ENCODE assay signal across 4 cellular contexts in the genomic region with DNA sequence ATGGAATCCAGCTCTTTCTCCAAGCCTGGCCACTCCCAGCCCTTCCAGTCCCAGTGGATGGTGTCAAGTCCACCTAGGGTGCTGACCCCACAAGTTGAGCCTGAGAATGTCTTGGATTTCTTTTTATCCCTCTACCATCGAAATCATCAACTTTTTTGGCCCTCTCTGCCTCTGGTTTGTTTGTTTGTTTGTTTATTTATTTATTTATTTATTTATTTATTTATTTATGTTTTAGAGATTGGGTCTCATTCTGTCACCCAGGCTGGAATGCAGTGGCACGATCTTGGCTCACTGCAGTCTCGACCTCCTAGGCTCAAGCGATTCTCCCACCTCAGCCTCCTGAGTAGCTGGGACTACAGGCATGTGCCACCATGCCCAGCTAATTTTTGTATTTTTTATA.
DNase-seq lines count a peak whose midpoint lies in the region; ATAC-seq, FAIRE-seq and TF ChIP-seq lines count a peak whose summit lies in the region.
"Not testable (repeated sequence)": the region's sequence is repeated elsewhere in the genome, so short reads cannot be mapped to it uniquely, and the experiment has no call there.

No MANE protein-coding gene starts in this region.

- POLR2A ChIA-PET in A549 (lab: Yijun Ruan, JAX); HEK293 (lab: Yijun Ruan, JAX): not testable (repeated sequence)

- FAIRE-seq in A549 (lab: Jason Lieb, UNC) = not testable (repeated sequence)

- not testable (repeated sequence) for TF ChIP-seq CTCF in A549 (IDR thresholded peaks at IDR 0.05); HEK293 (tag by site-specific recombination; IDR thresholded peaks at IDR 0.05); endodermal cell (conservative IDR thresholded peaks at IDR 0.05)

- not testable (repeated sequence) for H3K4me3 ChIP-seq in A549; HEK293 (ENCODE audit: low read depth, low read length); endodermal cell (ENCODE audit: low read length)

- not testable (repeated sequence) for H3K9me3 Mint-ChIP-seq in endodermal cell

- peaks cover 15% of the 10 kb centered on the region for H3K4me1 ChIP-seq in A549
- H3K4me1 ChIP-seq in HEK293 (ENCODE audit: control insufficient read depth, insufficient read depth, low read length) = not testable (repeated sequence)
- H3K4me1 ChIP-seq in endodermal cell (ENCODE audit: control insufficient read depth, insufficient read depth, low read length) = peaks cover 21% of the 10 kb centered on the region

- not testable (repeated sequence) for TF ChIP-seq POLR2A in A549 (IDR thresholded peaks at IDR 0.05; ENCODE audit: low read length)

- not testable (repeated sequence) for H3K27me3 ChIP-seq in endodermal cell (ENCODE audit: control insufficient read depth, insufficient read depth, low read length, poor library complexity, severe bottlenecking)

- DNase-seq in A549 (ENCODE audit: low read depth in 1 of 2, low spot score in 1 of 2) = not testable (repeated sequence)
- DNase-seq in ecto neural progenitor cell (ENCODE audit: low spot score) = peak; percentile 12
- peak; percentile 5 for DNase-seq in endodermal cell

- not testable (repeated sequence) for H3K4me2 ChIP-seq in A549

- TF ChIP-seq RAD21 in A549 (conservative IDR thresholded peaks at IDR 0.05 in 1 of 2, IDR thresholded peaks at IDR 0.05 in 1 of 2) = not testable (repeated sequence)

- H3K9ac ChIP-seq in endodermal cell (ENCODE audit: extremely low read depth, low read length, poor library complexity, severe bottlenecking) = not testable (repeated sequence)

- not testable (repeated sequence) for TF ChIP-seq EP300 in A549 (IDR thresholded peaks at IDR 0.05)

- CTCF ChIA-PET in A549 (lab: Yijun Ruan, JAX) = not testable (repeated sequence)
- CTCF ChIA-PET in HEK293 (lab: Yijun Ruan, JAX) = interaction anchor here (0.6 kb wide), 1 partner anchor 14 kb away, joined by 3 read pairs; no protein-coding TSS in a partner anchor

- peaks cover 22% of the 10 kb centered on the region for H3K27me3 Mint-ChIP-seq in endodermal cell (ENCODE audit: insufficient read depth)

- H3K27ac ChIP-seq in A549; HEK293 (ENCODE audit: extremely low read depth, low read depth, low read length); endodermal cell (ENCODE audit: low read depth, low read length): not testable (repeated sequence)

- 76% methylated on average over 4 of the region's 4 CpGs for WGBS in A549 (ENCODE audit: missing lambda C conversion rate)
- 86 to 94% methylated on average over 3 of the region's 4 CpGs for WGBS in endodermal cell (ENCODE audit: insufficient coverage in 1 of 2, insufficient read length in 1 of 2), 2 experiments

- not testable (repeated sequence) for H3K4me3 Mint-ChIP-seq in endodermal cell

- H3K36me3 ChIP-seq in HEK293 (ENCODE audit: control insufficient read depth in 2 of 2, insufficient read depth in 1 of 2, low read length in 2 of 2); endodermal cell (ENCODE audit: control insufficient read depth, insufficient read depth, low read length): not testable (repeated sequence)

- not testable (repeated sequence) for H3K36me3 Mint-ChIP-seq in endodermal cell (ENCODE audit: low read depth)

- not testable (repeated sequence) for H3K27ac Mint-ChIP-seq in endodermal cell

- not testable (repeated sequence) for H3K9me3 ChIP-seq in A549; HEK293 (ENCODE audit: control insufficient read depth, insufficient read depth, low read depth, low read length); endodermal cell (ENCODE audit: control insufficient read depth, low read length)

- not testable (repeated sequence) for ATAC-seq in A549

- peaks cover 35% of the 10 kb centered on the region for H3K4me1 Mint-ChIP-seq in endodermal cell

TF ChIP-seq in A549, 52 proteins besides CTCF, POLR2A, EP300 and RAD21:
- peak; percentile 35; the same call in 1 of the 2 replicates for TF ChIP-seq ZC3H11A (IDR thresholded peaks at IDR 0.05)

TF ChIP-seq in HEK293, 187 proteins besides CTCF, POLR2A, EP300 and RAD21:
- TF ChIP-seq ZNF394 (tag by site-specific recombination; IDR thresholded peaks at IDR 0.05; ENCODE audit: borderline replicate concordance) (peak; percentile 58; the same call in 1 of the 2 replicates), ZNF266 (tag by site-specific recombination; IDR thresholded peaks at IDR 0.05; ENCODE audit: low read depth) (0 out of 2 replicates have a peak, but pooled peaks have one; percentile 44), ZBTB21 (tag by site-specific recombination; IDR thresholded peaks at IDR 0.05) (0 out of 2 replicates have a peak, but pooled peaks have one; percentile 17), ZNF623 (tag by site-specific recombination; IDR thresholded peaks at IDR 0.05) (peak; percentile 26; the same call in 1 of the 2 replicates), ZNF518A (tag by site-specific recombination; conservative IDR thresholded peaks at IDR 0.05; ENCODE audit: low read depth) (peak; percentile 69; the same call in 1 of the 2 replicates), GFI1B (tag by site-specific recombination; IDR thresholded peaks at IDR 0.05) (0 out of 2 replicates have a peak, but pooled peaks have one; percentile 26), ZNF426 (tag by site-specific recombination; IDR thresholded peaks at IDR 0.05) (peak; percentile 50), ZNF555 (tag by site-specific recombination; conservative IDR thresholded peaks at IDR 0.05) (peak; percentile 33)
- TF ChIP-seq, protein P1, sequence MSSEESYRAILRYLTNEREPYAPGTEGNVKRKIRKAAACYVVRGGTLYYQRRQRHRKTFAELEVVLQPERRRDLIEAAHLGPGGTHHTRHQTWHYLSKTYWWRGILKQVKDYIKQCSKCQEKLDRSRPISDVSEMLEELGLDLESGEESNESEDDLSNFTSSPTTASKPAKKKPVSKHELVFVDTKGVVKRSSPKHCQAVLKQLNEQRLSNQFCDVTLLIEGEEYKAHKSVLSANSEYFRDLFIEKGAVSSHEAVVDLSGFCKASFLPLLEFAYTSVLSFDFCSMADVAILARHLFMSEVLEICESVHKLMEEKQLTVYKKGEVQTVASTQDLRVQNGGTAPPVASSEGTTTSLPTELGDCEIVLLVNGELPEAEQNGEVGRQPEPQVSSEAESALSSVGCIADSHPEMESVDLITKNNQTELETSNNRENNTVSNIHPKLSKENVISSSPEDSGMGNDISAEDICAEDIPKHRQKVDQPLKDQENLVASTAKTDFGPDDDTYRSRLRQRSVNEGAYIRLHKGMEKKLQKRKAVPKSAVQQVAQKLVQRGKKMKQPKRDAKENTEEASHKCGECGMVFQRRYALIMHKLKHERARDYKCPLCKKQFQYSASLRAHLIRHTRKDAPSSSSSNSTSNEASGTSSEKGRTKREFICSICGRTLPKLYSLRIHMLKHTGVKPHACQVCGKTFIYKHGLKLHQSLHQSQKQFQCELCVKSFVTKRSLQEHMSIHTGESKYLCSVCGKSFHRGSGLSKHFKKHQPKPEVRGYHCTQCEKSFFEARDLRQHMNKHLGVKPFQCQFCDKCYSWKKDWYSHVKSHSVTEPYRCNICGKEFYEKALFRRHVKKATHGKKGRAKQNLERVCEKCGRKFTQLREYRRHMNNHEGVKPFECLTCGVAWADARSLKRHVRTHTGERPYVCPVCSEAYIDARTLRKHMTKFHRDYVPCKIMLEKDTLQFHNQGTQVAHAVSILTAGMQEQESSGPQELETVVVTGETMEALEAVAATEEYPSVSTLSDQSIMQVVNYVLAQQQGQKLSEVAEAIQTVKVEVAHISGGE (tag by site-specific recombination; conservative IDR thresholded peaks at IDR 0.05; ENCODE audit: low read depth) = peak; percentile 47; the same call in 1 of the 2 replicates
